12 cellular contexts compared by ENCODE assay signal in the genomic region with DNA sequence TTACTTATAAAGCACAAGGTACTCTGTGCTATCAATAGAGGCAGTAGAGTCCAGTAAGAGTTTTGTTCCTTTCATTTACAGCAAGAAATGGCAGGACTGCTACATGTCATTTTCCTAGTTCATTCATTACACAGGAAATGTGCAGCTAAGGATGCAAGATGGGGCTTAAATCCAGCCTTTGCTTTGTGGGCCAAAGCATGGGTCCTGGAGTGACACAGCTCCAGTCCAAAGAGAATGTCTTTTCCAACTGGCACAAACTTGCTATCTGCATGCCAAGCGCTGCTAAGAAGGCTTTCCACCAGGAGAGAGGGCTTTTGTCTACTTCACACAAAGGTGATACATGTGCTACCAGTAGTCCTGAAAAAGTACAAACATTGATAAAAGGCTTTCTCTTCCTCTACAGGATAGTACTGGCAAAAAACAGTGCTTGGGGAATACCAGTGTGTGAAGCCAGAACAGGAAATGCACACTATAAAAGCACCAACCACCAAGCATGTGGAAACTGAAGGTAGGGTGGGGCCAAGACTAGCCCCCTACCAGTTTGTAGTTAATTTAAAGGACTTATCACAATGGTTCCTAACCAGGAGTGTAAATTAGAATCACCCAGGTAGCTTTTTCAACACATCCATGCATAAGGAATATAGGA.
DNase-seq lines count a peak whose midpoint lies in the region; ATAC-seq lines count a peak whose summit lies in the region.
"Had no signal": no experiment of that assay in that cellular context is flagged by ENCODE, and none has a peak within 500 bp of the region (broad histone marks: within the 10 kb centered on the region; RNA-seq: fewer than 3 reads in every experiment).

No MANE protein-coding gene starts in this region.

- no peak overlapping the region for H3K4me3 Mint-ChIP-seq in activated CD4-positive, alpha-beta memory T cell treated with anti-CD3 and anti-CD28 coated beads for 36 hours

- H3K36me3 Mint-ChIP-seq in activated CD4-positive, alpha-beta memory T cell treated with anti-CD3 and anti-CD28 coated beads for 36 hours: peaks cover 7% of the 10 kb centered on the region

- ATAC-seq in GM18511 (IDR thresholded peaks at IDR 0.05; ENCODE audit: unreplicated experiment) (peak; percentile 70), HG02759 (IDR thresholded peaks at IDR 0.05; ENCODE audit: unreplicated experiment) (peak; percentile 71)
- ATAC-seq: sciatic nerve had no signal

- H3K27me3 ChIP-seq in H7 (ENCODE audit: control insufficient read depth, insufficient read depth, low read length): no peaks in the 10 kb centered on the region

- peak overlapping the region; percentile 37 for H3K27ac ChIP-seq in mesodermal cell (ENCODE audit: low read depth, low read length, severe bottlenecking)

- H3K36me3 ChIP-seq in mesodermal cell (ENCODE audit: control insufficient read depth, insufficient read depth, low read length): peaks cover 22% of the 10 kb centered on the region
- no peaks in the 10 kb centered on the region for H3K36me3 ChIP-seq in H7 (replicated peaks; ENCODE audit: control insufficient read depth, insufficient read depth, low read length)

- 75% methylated on average over 1 of the region's 1 CpG for WGBS in mesodermal cell (ENCODE audit: insufficient coverage in 2 of 2), 2 experiments

- intact Hi-C loops in activated CD4-positive, alpha-beta memory T cell treated with anti-CD3 and anti-CD28 coated beads for 36 hours (cut with micrococcal nuclease): no loop called here

- no peaks in the 10 kb centered on the region for H3K9me3 Mint-ChIP-seq in activated CD4-positive, alpha-beta memory T cell treated with anti-CD3 and anti-CD28 coated beads for 36 hours

- peaks cover 52% of the 10 kb centered on the region for H3K4me1 Mint-ChIP-seq in activated CD4-positive, alpha-beta memory T cell treated with anti-CD3 and anti-CD28 coated beads for 36 hours (ENCODE audit: low read depth)

- H3K27ac Mint-ChIP-seq in activated CD4-positive, alpha-beta memory T cell treated with anti-CD3 and anti-CD28 coated beads for 36 hours: peak overlapping the region; percentile 55

- no peaks in the 10 kb centered on the region for H3K9me3 ChIP-seq in mesodermal cell (ENCODE audit: control insufficient read depth, low read length)

- POLR2A ChIA-PET in activated CD4-positive, alpha-beta memory T cell treated with anti-CD3 and anti-CD28 coated beads for 36 hours (lab: Charles Lee): interaction anchor here (0.8 kb wide), 1 partner anchor 69 kb away, joined by 4 read pairs; a partner anchor contains a TSS

- H3K4me1 ChIP-seq in mesodermal cell (ENCODE audit: control insufficient read depth, insufficient read depth, low read length, poor library complexity, severe bottlenecking): peaks cover 5% of the 10 kb centered on the region

- H3K27me3 Mint-ChIP-seq in activated CD4-positive, alpha-beta memory T cell treated with anti-CD3 and anti-CD28 coated beads for 36 hours: no peaks in the 10 kb centered on the region

- H3K4me3 ChIP-seq in mesodermal cell (ENCODE audit: extremely low read depth, insufficient read depth, low read length, poor library complexity, severe bottlenecking) (no peak overlapping the region), H7 (ENCODE audit: insufficient read depth, low read depth, low read length) (no peak overlapping the region)

- CTCF ChIA-PET in activated CD4-positive, alpha-beta memory T cell treated with anti-CD3 and anti-CD28 coated beads for 36 hours (lab: Charles Lee): interaction anchor here (0.7 to 5.3 kb wide), 7 partner anchors 11 to 164 kb away, joined by 3 to 55 read pairs (median 4); a partner anchor contains a TSS

- no peak for DNase-seq in activated CD4-positive, alpha-beta memory T cell treated with anti-CD3 and anti-CD28 coated beads for 36 hours
- DNase-seq in H7: no peak
- no peak for DNase-seq in HUDEP-2 (lab: John Stamatoyannopoulos, UW; ENCODE audit: unreplicated experiment in 76 of 76)
- no peak for DNase-seq in NAMALWA (ENCODE audit: low spot score)
- DNase-seq: activated effector memory CD4-positive, alpha-beta T cell treated with Interleukin-2 at 50 U/mL for 16 hours; islet precursor cell; NCI-H1105 treated with DMSO at 0.1 percent for 48 hours; RPMI8226 had no signal
